ENCODE assay signal across 8 cellular contexts in the genomic region with DNA sequence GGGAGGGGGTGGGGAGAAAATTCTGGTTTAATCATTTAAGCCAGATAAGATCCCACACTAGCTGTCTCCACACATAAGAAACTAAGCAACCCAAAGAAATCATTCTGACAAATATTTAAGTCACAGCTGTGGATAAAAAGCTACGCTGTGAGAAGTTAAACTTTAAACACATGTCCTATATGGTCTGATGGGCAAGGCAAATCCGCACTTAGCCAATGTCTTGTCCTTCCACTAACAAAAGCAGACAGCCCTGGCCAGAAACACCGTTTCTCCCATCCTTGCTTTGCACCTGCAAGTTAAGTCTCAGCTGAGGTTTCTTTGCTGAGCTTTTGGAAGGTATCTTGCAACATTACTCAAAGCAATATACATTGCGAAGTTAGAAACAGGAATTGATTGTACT.
DNase-seq lines count a peak whose midpoint lies in the region; ATAC-seq and TF ChIP-seq lines count a peak whose summit lies in the region.

No MANE protein-coding gene starts in this region.

- peak overlapping the region; percentile 95 for H3K4me3 Mint-ChIP-seq in activated T-cell treated with anti-CD3 and anti-CD28 coated beads, Interleukin-2, amount 50 U/mL, for 72 hours
- H3K4me3 Mint-ChIP-seq in immature natural killer cell: peak overlapping the region; percentile 96 to 100 (median 96)

- H3K9me3 ChIP-seq in SU-DHL-6 (ENCODE audit: insufficient read depth, low read length) (no peaks in the 10 kb centered on the region), thymus (ENCODE audit: control insufficient read depth) (no peaks in the 10 kb centered on the region)

- no peaks in the 10 kb centered on the region for H3K9me3 Mint-ChIP-seq in activated T-cell treated with anti-CD3 and anti-CD28 coated beads, Interleukin-2, amount 50 U/mL, for 72 hours
- H3K9me3 Mint-ChIP-seq in immature natural killer cell: no peaks in the 10 kb centered on the region

- peaks cover 77% of the 10 kb centered on the region for H3K79me2 ChIP-seq in SU-DHL-6 (ENCODE audit: insufficient read depth, low read length)

- H2AFZ ChIP-seq in SU-DHL-6 (ENCODE audit: low read depth, low read length, severe bottlenecking): no peak overlapping the region

- no peak for ATAC-seq in activated T-cell treated with anti-CD3 and anti-CD28 coated beads, Interleukin-2, amount 50 U/mL, for 72 hours (replicated peaks in 1 of 2)
- ATAC-seq in HG02938 (IDR thresholded peaks at IDR 0.05; ENCODE audit: unreplicated experiment) (no peak), HG03520 (IDR thresholded peaks at IDR 0.05; ENCODE audit: unreplicated experiment) (no peak)

- peaks cover 50% of the 10 kb centered on the region for H3K4me1 Mint-ChIP-seq in activated T-cell treated with anti-CD3 and anti-CD28 coated beads, Interleukin-2, amount 50 U/mL, for 72 hours (ENCODE audit: low read depth)
- H3K4me1 Mint-ChIP-seq in immature natural killer cell: peaks cover 68 to 70% of the 10 kb centered on the region in 2 donors

- no peak for TF ChIP-seq POLR2A in erythroblast (IDR thresholded peaks at IDR 0.05; ENCODE audit: low read length)

- H3K36me3 ChIP-seq in SU-DHL-6 (ENCODE audit: low read length) (peaks cover 8% of the 10 kb centered on the region; the same call in 1 of the 2 replicates), thymus (ENCODE audit: control insufficient read depth, insufficient read depth) (peaks cover 20% of the 10 kb centered on the region)

- H3K4me2 ChIP-seq in SU-DHL-6 (ENCODE audit: low read depth, low read length, poor library complexity, severe bottlenecking): peak overlapping the region; percentile 96

- peak overlapping the region; percentile 97 for H3K27ac Mint-ChIP-seq in activated T-cell treated with anti-CD3 and anti-CD28 coated beads, Interleukin-2, amount 50 U/mL, for 72 hours
- H3K27ac Mint-ChIP-seq in immature natural killer cell: peak overlapping the region; percentile 86 to 97 (median 94)

- H3K9me2 ChIP-seq in SU-DHL-6 (replicated peaks; ENCODE audit: insufficient read depth, low read length): no peaks in the 10 kb centered on the region

- H3K36me3 Mint-ChIP-seq in activated T-cell treated with anti-CD3 and anti-CD28 coated beads, Interleukin-2, amount 50 U/mL, for 72 hours (ENCODE audit: insufficient read depth in 2 of 2): peaks cover 63 to 68% of the 10 kb centered on the region in 2 donors
- peaks cover 22 to 42% (median 27%) of the 10 kb centered on the region in 3 donors for H3K36me3 Mint-ChIP-seq in immature natural killer cell

- no peak for TF ChIP-seq CTCF in SU-DHL-6 (IDR thresholded peaks at IDR 0.05; ENCODE audit: insufficient read depth, low read length, poor library complexity, severe bottlenecking)

- H3K4me1 ChIP-seq in thymus (ENCODE audit: control insufficient read depth, insufficient read depth, low read length): peaks cover 25% of the 10 kb centered on the region

- H3F3A ChIP-seq in SU-DHL-6 (ENCODE audit: insufficient read depth): 0 out of 2 replicates have a peak, but pooled peaks cover 4% of the 10 kb centered on the region

- H3K27me3 Mint-ChIP-seq in activated T-cell treated with anti-CD3 and anti-CD28 coated beads, Interleukin-2, amount 50 U/mL, for 72 hours (ENCODE audit: low read depth): no peaks in the 10 kb centered on the region
- peaks cover 8 to 39% (median 28%) of the 10 kb centered on the region in 3 donors for H3K27me3 Mint-ChIP-seq in immature natural killer cell (ENCODE audit: low read depth in 3 of 3)

- 35% methylated on average over 4 of the region's 4 CpGs for WGBS in thymus

- no peak for DNase-seq in activated T-cell treated with anti-CD3 and anti-CD28 coated beads, Interleukin-2, amount 50 U/mL, for 72 hours
- DNase-seq in activated T-cell treated with anti-CD3 and anti-CD28 coated beads for 4 hours (no peak), immature natural killer cell (peak in 1 of 3 donors; percentile 8), erythroblast (lab: John Stamatoyannopoulos, UW) (no peak)

- H3K4me3 ChIP-seq in SU-DHL-6 (ENCODE audit: insufficient read depth, low read length, poor library complexity, severe bottlenecking) (peak overlapping the region; percentile 83), thymus (ENCODE audit: low read length) (peak overlapping the region; percentile 89)

- H3K9ac ChIP-seq in SU-DHL-6 (ENCODE audit: low read length): peak overlapping the region; percentile 99

- H3K27ac ChIP-seq in SU-DHL-6 (ENCODE audit: low read depth, low read length): peak overlapping the region; percentile 82
- peak overlapping the region; percentile 93 for H3K27ac ChIP-seq in thymus (ENCODE audit: low read depth)

- H3K27me3 ChIP-seq in SU-DHL-6 (ENCODE audit: low read length) (no peaks in the 10 kb centered on the region), thymus (ENCODE audit: control insufficient read depth, insufficient read depth) (no peaks in the 10 kb centered on the region)

- peaks cover 18% of the 10 kb centered on the region for H4K20me1 ChIP-seq in SU-DHL-6 (ENCODE audit: low read depth, low read length)
